Comparison of ENCODE assay signal across 2 cellular contexts in the genomic region with DNA sequence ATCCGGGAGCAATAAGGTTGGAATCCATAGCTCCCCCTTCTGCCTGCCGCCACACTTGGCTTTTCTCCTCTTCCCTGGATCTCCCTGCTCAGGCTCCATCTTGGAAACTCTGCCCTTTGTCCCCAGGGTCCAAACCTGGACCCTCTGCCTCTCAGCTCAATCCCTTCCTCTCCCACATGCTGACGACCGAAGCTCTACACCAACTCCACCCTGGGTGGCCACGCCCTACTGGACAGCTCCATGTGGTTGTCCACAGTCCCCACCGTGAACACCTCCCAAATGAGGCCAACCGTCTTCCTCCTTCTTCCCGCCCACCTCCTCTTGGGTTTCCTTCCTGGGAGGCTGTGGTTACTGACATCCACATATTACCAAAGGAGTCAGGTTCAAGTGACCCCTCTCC.
TF ChIP-seq lines count a peak whose summit lies in the region.

No MANE protein-coding gene starts in this region.

TF ChIP-seq in HEK293, 187 proteins besides CTCF, POLR2A, EP300 and RAD21:
- TF ChIP-seq, protein P1, sequence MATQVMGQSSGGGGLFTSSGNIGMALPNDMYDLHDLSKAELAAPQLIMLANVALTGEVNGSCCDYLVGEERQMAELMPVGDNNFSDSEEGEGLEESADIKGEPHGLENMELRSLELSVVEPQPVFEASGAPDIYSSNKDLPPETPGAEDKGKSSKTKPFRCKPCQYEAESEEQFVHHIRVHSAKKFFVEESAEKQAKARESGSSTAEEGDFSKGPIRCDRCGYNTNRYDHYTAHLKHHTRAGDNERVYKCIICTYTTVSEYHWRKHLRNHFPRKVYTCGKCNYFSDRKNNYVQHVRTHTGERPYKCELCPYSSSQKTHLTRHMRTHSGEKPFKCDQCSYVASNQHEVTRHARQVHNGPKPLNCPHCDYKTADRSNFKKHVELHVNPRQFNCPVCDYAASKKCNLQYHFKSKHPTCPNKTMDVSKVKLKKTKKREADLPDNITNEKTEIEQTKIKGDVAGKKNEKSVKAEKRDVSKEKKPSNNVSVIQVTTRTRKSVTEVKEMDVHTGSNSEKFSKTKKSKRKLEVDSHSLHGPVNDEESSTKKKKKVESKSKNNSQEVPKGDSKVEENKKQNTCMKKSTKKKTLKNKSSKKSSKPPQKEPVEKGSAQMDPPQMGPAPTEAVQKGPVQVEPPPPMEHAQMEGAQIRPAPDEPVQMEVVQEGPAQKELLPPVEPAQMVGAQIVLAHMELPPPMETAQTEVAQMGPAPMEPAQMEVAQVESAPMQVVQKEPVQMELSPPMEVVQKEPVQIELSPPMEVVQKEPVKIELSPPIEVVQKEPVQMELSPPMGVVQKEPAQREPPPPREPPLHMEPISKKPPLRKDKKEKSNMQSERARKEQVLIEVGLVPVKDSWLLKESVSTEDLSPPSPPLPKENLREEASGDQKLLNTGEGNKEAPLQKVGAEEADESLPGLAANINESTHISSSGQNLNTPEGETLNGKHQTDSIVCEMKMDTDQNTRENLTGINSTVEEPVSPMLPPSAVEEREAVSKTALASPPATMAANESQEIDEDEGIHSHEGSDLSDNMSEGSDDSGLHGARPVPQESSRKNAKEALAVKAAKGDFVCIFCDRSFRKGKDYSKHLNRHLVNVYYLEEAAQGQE (tag by site-specific recombination; IDR thresholded peaks at IDR 0.05), result peak; percentile 16; the same call in 1 of the 2 replicates
- no peak for TF ChIP-seq ZNF654 (tag by site-specific recombination; IDR thresholded peaks at IDR 0.05; ENCODE audit: low read depth)

TF ChIP-seq in K562, 482 proteins besides CTCF, POLR2A, EP300 and RAD21:
- TF ChIP-seq FOXK2 (conservative IDR thresholded peaks at IDR 0.05 in 1 of 2, IDR thresholded peaks at IDR 0.05 in 1 of 2; ENCODE audit: low read depth in 2 of 2), result no peak
- TF ChIP-seq, protein P2, sequence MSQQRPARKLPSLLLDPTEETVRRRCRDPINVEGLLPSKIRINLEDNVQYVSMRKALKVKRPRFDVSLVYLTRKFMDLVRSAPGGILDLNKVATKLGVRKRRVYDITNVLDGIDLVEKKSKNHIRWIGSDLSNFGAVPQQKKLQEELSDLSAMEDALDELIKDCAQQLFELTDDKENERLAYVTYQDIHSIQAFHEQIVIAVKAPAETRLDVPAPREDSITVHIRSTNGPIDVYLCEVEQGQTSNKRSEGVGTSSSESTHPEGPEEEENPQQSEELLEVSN (IDR thresholded peaks at IDR 0.05; ENCODE audit: borderline replicate concordance in 1 of 2, extremely low read depth in 1 of 2, insufficient read depth in 1 of 2, insufficient read length in 1 of 2, low read depth in 1 of 2, low read length in 1 of 2, poor library complexity in 1 of 2, severe bottlenecking in 1 of 2), result peak in 1 of 2 experiments; percentile 37
TF ChIP-seq in K562: peak in this region for 1.
